Comparison of ENCODE assay signal across 20 cellular contexts in genomic region chr7:45578467-45578866, GRCh38.
"Had no signal": no experiment of that assay in that cellular context is flagged by ENCODE, and none has a peak within 500 bp of the region (broad histone marks: within the 10 kb centered on the region; RNA-seq: fewer than 3 reads in every experiment).

No MANE protein-coding gene starts in this region.

- H3K27me3 ChIP-seq: pancreas had no signal

- H3K27ac ChIP-seq: esophagus muscularis mucosa, foreskin keratinocyte, gastroesophageal sphincter, heart left ventricle, hepatocyte, left lung, pancreas, skin epidermis, thoracic aorta, tibial nerve, upper lobe of right lung, uterus had no signal

- ATAC-seq: foreskin keratinocyte; gastroesophageal sphincter; heart left ventricle; left cardiac atrium; left lung; naive thymus-derived CD4-positive, alpha-beta T cell; pancreas; stimulated activated naive B cell treated with anti-CD40 and anti-IgM and Interleukin-4, amounts not matched to agents 10 μg/mL and 1 μg/mL and 100 μg/mL, for 72 hours; upper lobe of right lung had no signal

- H3K4me3 ChIP-seq: esophagus muscularis mucosa, gastroesophageal sphincter, heart left ventricle, hepatocyte, left lung, pancreas, skin epidermis, thoracic aorta, tibial nerve, upper lobe of right lung, uterus had no signal

- H3K4me1 ChIP-seq: foreskin keratinocyte, pancreas had no signal

- H3K9me3 ChIP-seq: esophagus muscularis mucosa, gastroesophageal sphincter, heart left ventricle, left lung, pancreas, thoracic aorta, tibial nerve, upper lobe of right lung, uterus had no signal

- H3K36me3 ChIP-seq: esophagus muscularis mucosa, gastroesophageal sphincter, heart left ventricle, left lung, pancreas, thoracic aorta, tibial nerve, upper lobe of right lung, uterus had no signal

- DNase-seq: effector CD8-positive, alpha-beta T cell; foreskin keratinocyte; left cardiac atrium; left lung; mesenchymal stem cell; midbrain; naive thymus-derived CD4-positive, alpha-beta T cell; stimulated activated CD4-positive, alpha-beta T cell treated with anti-CD3 and anti-CD28 coated beads, Interleukin-15, amount 100 ng/mL, for 24 hours; stimulated activated CD4-positive, alpha-beta T cell treated with anti-CD3 and anti-CD28 coated beads, Interleukin-2, amount 100 ng/mL, for 48 hours; stimulated activated naive B cell treated with anti-CD40 and anti-IgM and Interleukin-4, amounts not matched to agents 10 μg/mL and 1 μg/mL and 100 μg/mL, for 72 hours; upper lobe of right lung; uterus had no signal
